In the genomic region with DNA sequence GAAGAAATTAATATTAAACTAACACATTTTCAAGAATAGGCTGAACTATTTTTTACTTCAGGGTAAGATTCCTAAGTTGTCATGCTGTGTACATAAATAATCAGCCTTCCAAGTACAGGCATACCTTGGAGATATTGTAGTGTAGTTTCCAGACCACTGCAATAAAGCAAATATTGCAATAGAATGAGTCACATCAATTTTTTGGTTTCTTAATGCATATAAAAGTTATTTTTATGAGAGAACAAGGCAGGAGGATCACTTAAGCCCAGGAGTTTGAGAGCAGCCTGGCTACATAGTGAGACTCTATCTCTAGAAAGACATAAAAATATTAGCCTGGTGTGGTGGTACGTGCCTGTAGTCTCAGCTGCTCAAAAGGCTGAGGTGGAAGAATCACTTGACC, we compare ENCODE assay signal across 23 cellular contexts.
DNase-seq lines count a peak whose midpoint lies in the region; ATAC-seq and TF ChIP-seq lines count a peak whose summit lies in the region.
"Had no signal": no experiment of that assay in that cellular context is flagged by ENCODE, and none has a peak within 500 bp of the region (broad histone marks: within the 10 kb centered on the region; RNA-seq: fewer than 3 reads in every experiment).

No MANE protein-coding gene starts in this region.

- TF ChIP-seq CTCF in PC-3 (conservative IDR thresholded peaks at IDR 0.05; ENCODE audit: low read depth, low read length) (no peak), fibroblast of lung (conservative IDR thresholded peaks at IDR 0.05 in 1 of 2, IDR thresholded peaks at IDR 0.05 in 1 of 2; ENCODE audit: low read depth in 1 of 2, low read length in 2 of 2) (no peak)

- H3K9me2 ChIP-seq in GM23248 (ENCODE audit: insufficient read depth): 0 out of 2 replicates have a peak, but pooled peaks cover 6% of the 10 kb centered on the region
- H3K9me2 ChIP-seq in PC-3 (replicated peaks; ENCODE audit: low read length): no peaks in the 10 kb centered on the region

- H3K27me3 ChIP-seq in GM23248 (replicated peaks; ENCODE audit: insufficient read depth) (peaks cover 4% of the 10 kb centered on the region; the same call in 1 of the 2 replicates), PC-3 (ENCODE audit: low read length) (no peaks in the 10 kb centered on the region), fibroblast of lung (ENCODE audit: control insufficient read depth, insufficient read depth, low read length) (no peaks in the 10 kb centered on the region)
- H3K27me3 ChIP-seq: BLaER1 treated with 17β-estradiol and CSF1 and Interleukin-3, amounts not matched to agents 10 nM and 100 nM; transverse colon had no signal

- intact Hi-C loops in PC-3 (cut with micrococcal nuclease): no loop called here

- no peaks in the 10 kb centered on the region for H3K36me3 ChIP-seq in GM23248 (ENCODE audit: low read depth)
- H3K36me3 ChIP-seq in PC-3 (ENCODE audit: low read depth, low read length): no peaks in the 10 kb centered on the region
- H3K36me3 ChIP-seq in fibroblast of lung (ENCODE audit: control insufficient read depth, insufficient read depth, low read length): no peaks in the 10 kb centered on the region
- H3K36me3 ChIP-seq: BLaER1 treated with 17β-estradiol and CSF1 and Interleukin-3, amounts not matched to agents 10 nM and 100 nM; transverse colon had no signal

- H3F3A ChIP-seq in GM23248 (ENCODE audit: insufficient read depth) (peaks cover 17% of the 10 kb centered on the region), PC-3 (ENCODE audit: low read length, unreplicated experiment) (no peaks in the 10 kb centered on the region)

- POLR2A ChIA-PET in PC-3 (lab: Charles Lee; ENCODE audit: unreplicated experiment): no interaction called here

- H3K27ac ChIP-seq in GM23248 (peak overlapping the region; percentile 18; the same call in 1 of the 2 replicates), PC-3 (ENCODE audit: low read length) (no peak overlapping the region), fibroblast of lung (ENCODE audit: insufficient read depth, low read length) (no peak overlapping the region)
- H3K27ac ChIP-seq: BLaER1 treated with 17β-estradiol and CSF1 and Interleukin-3, amounts not matched to agents 10 nM and 100 nM; parathyroid adenoma; transverse colon had no signal

- H3K4me1 ChIP-seq in GM23248 (ENCODE audit: insufficient read depth) (peaks cover 38% of the 10 kb centered on the region), PC-3 (ENCODE audit: insufficient read depth, low read length) (no peaks in the 10 kb centered on the region; the same call in 1 of the 2 replicates), fibroblast of lung (ENCODE audit: control insufficient read depth, extremely low read depth, insufficient read depth, low read length) (no peaks in the 10 kb centered on the region)
- H3K4me1 ChIP-seq: BLaER1 treated with 17β-estradiol and CSF1 and Interleukin-3, amounts not matched to agents 10 nM and 100 nM; parathyroid adenoma; transverse colon had no signal

- no TSS peak for BruUV-seq in PC-3 (replicated peaks; lab: Mats Ljungman, UMichigan)

- no peaks in the 10 kb centered on the region for H4K20me1 ChIP-seq in GM23248 (ENCODE audit: insufficient read depth)
- H4K20me1 ChIP-seq in PC-3 (ENCODE audit: low read length): no peaks in the 10 kb centered on the region
- no peaks in the 10 kb centered on the region for H4K20me1 ChIP-seq in fibroblast of lung (ENCODE audit: control insufficient read depth, extremely low read depth, insufficient read depth, low read length)
- H4K20me1 ChIP-seq: BLaER1 treated with 17β-estradiol and CSF1 and Interleukin-3, amounts not matched to agents 10 nM and 100 nM had no signal

- ATAC-seq in PC-3: no peak; the same call in 1 of the 2 replicates
- ATAC-seq in HG02970 (IDR thresholded peaks at IDR 0.05; ENCODE audit: low FRiP score, unreplicated experiment): no peak
- ATAC-seq: esophagus mucosa, K562, left cardiac atrium, natural killer cell, Panc1 had no signal

- DNase-seq in GM23248 (peak; percentile 45), PC-3 (peak; percentile 55), fibroblast of lung (ENCODE audit: low read depth in 2 of 2) (peak; percentile 9 to 57), smooth muscle cell of the brain vasculature (ENCODE audit: low read depth, low spot score) (peak; percentile 26), DMS79 (lab: John Stamatoyannopoulos, UW) (no peak)
- no peak for DNase-seq in activated CD4-positive, CD25-positive, alpha-beta regulatory T cell treated with anti-CD3 and anti-CD28 coated beads, Interleukin-2, amount 50 U/mL, for 72 hours
- DNase-seq: activated CD4-positive, alpha-beta T cell treated with anti-CD3 and anti-CD28 coated beads, Interleukin-2, amount 50 U/mL, for 48 hours; Calu3; effector memory CD4-positive, alpha-beta T cell; GF-D8; glutamatergic neuron; left cardiac atrium; mesendoderm; natural killer cell; NCI-H2029; stimulated activated CD4-positive, alpha-beta T cell treated with anti-CD3 and anti-CD28 coated beads, Interleukin-2, amount 100 ng/mL, for 48 hours; transverse colon had no signal

- H3K79me2 ChIP-seq in GM23248 (ENCODE audit: insufficient read depth) (no peaks in the 10 kb centered on the region), PC-3 (ENCODE audit: low read length) (no peaks in the 10 kb centered on the region), fibroblast of lung (ENCODE audit: control insufficient read depth, insufficient read depth, low read length) (no peaks in the 10 kb centered on the region)
- H3K79me2 ChIP-seq: parathyroid adenoma had no signal

- H3K4me3 ChIP-seq in GM23248 (0 out of 2 replicates have a peak overlapping the region, but pooled peaks have one; percentile 6), PC-3 (ENCODE audit: low read length) (no peak overlapping the region), fibroblast of lung (replicated peaks in 1 of 4; ENCODE audit: control extremely low read depth in 1 of 4, insufficient read depth in 1 of 4, low read depth in 3 of 4, low read length in 4 of 4) (no peak overlapping the region)
- H3K4me3 ChIP-seq: BLaER1 treated with 17β-estradiol and CSF1 and Interleukin-3, amounts not matched to agents 10 nM and 100 nM; K562; transverse colon had no signal

- H2AFZ ChIP-seq in GM23248 (no peak overlapping the region), PC-3 (ENCODE audit: low read length) (no peak overlapping the region), fibroblast of lung (ENCODE audit: low read length) (no peak overlapping the region)
- H2AFZ ChIP-seq: parathyroid adenoma had no signal

- H3K4me2 ChIP-seq in GM23248 (ENCODE audit: unreplicated experiment) (peak overlapping the region; percentile 33), PC-3 (ENCODE audit: low read length) (no peak overlapping the region), fibroblast of lung (ENCODE audit: extremely low read depth, insufficient read depth, low read length) (no peak overlapping the region)
- H3K4me2 ChIP-seq: BLaER1 treated with 17β-estradiol and CSF1 and Interleukin-3, amounts not matched to agents 10 nM and 100 nM had no signal

- in situ Hi-C loops in GM23248 (cut with MboI): loop anchor here (25.0 kb wide), 1 partner anchor 739 kb away; no protein-coding TSS in a partner anchor

- H3K9me3 ChIP-seq in GM23248 (ENCODE audit: low read depth): no peaks in the 10 kb centered on the region
- no peaks in the 10 kb centered on the region for H3K9me3 ChIP-seq in PC-3 (ENCODE audit: low read length)
- H3K9me3 ChIP-seq in fibroblast of lung (ENCODE audit: control insufficient read depth, insufficient read depth, low read depth, low read length): no peaks in the 10 kb centered on the region
- H3K9me3 ChIP-seq: BLaER1 treated with 17β-estradiol and CSF1 and Interleukin-3, amounts not matched to agents 10 nM and 100 nM; transverse colon had no signal

- H3K9ac ChIP-seq in GM23248 (no peak overlapping the region), PC-3 (ENCODE audit: low read length) (no peak overlapping the region), fibroblast of lung (ENCODE audit: insufficient read depth, low read length) (no peak overlapping the region)
- H3K9ac ChIP-seq: BLaER1 treated with 17β-estradiol and CSF1 and Interleukin-3, amounts not matched to agents 10 nM and 100 nM; parathyroid adenoma had no signal

- CTCF ChIA-PET in PC-3 (lab: Charles Lee): no interaction called here

- whole genome bisulfite sequencing in GM23248 (ENCODE audit: low coverage in 1 of 2, low lambda C conversion rate in 2 of 2, missing lambda C conversion rate in 2 of 2), 2 experiments: 61 to 77% methylated on average over 1 of the region's 1 CpG

Comparison
In these comparisons a context has a peak if more than half of its experiments do, and no peak if none do; other contexts are left out.
1. DNase-seq: peak in GM23248 (single experiment), PC-3 (single experiment), fibroblast of lung (2 of 2) and smooth muscle cell of the brain vasculature (single experiment); none in activated CD4-positive, CD25-positive, alpha-beta regulatory T cell treated with anti-CD3 and anti-CD28 coated beads, Interleukin-2, amount 50 U/mL, for 72 hours (single experiment) and DMS79 (single experiment).